In the genomic region with DNA sequence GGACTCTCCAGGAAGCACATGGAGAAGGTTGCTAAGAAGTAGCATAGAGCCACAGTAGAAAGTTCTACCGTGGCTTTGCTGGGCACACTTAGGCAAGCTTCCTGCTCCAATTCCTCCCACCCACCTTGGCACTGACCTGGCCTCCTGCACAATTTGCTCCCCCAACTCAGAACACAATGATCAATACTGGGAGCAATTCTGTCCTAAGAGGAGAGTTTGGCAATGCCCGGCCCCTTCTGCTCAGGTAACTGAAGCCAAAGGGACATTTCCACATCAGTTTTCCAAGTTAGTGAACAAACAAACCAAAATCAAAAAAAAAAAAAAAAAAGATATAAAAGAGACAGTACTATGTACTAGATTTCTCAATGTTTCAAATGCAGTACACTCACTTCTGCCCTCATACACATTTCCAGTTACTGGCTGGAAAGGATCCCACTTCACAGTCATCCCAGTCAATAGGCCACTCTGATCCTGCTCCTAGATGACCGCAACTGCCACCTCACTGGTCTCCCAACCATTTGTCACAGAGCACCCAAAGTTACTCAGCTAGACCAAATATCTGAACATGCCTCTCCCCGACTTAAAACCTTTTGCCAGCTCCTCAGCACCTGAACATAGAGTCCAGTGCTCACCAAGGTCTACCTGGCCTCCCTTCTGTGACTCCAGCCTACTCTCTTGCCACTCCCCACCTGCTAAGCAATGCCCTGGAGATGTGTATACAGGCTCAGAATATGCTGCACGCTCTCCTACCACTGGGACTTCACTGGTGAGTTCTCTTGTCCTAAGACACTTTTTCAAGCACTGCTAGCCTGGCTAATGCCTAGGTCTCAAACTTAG, we compare ENCODE assay signal across 12 cellular contexts. TPM values are rescaled to one million over a fixed set of nuclear protein-coding genes. Genes with fewer than 3 reads are reported as not detected.
A peak's percentile ranks its signal among the peaks of the same experiment; 100 is the strongest.
DNase-seq lines count a peak whose midpoint lies in the region; ATAC-seq and TF ChIP-seq lines count a peak whose summit lies in the region.
"Had no signal": no experiment of that assay in that cellular context is flagged by ENCODE, and none has a peak within 500 bp of the region (broad histone marks: within the 10 kb centered on the region; RNA-seq: fewer than 3 reads in every experiment).

No MANE protein-coding gene starts in this region.

- H3K27me3 ChIP-seq in gastroesophageal sphincter = no peaks in the 10 kb centered on the region

- intact Hi-C loops in sciatic nerve (cut with DNase I) = no loop called here

- peaks cover 35 to 95% (median 47%) of the 10 kb centered on the region in 3 donors for H3K4me1 ChIP-seq in gastroesophageal sphincter

- TF ChIP-seq EP300 in gastroesophageal sphincter (IDR thresholded peaks at IDR 0.05) = no peak

- no peaks in the 10 kb centered on the region for H3K9me3 ChIP-seq in gastroesophageal sphincter

- H3K4me3 ChIP-seq in gastroesophageal sphincter = no peak overlapping the region
- H3K4me3 ChIP-seq: GM23338, PC-9 had no signal

- 70 to 86% (median 71%) methylated on average over 5 of the region's 5 CpGs for WGBS in adipose tissue, 3 donors
- 74 to 88% methylated on average over 3 to 5 of the region's 5 CpGs for WGBS in gastroesophageal sphincter (ENCODE audit: low coverage in 1 of 2), 2 donors

- no peak for TF ChIP-seq CTCF in gastroesophageal sphincter (IDR thresholded peaks at IDR 0.05)

- TF ChIP-seq POLR2A in gastroesophageal sphincter (IDR thresholded peaks at IDR 0.05) = no peak

- H3K36me3 ChIP-seq in gastroesophageal sphincter = peaks cover 0 to 14% of the 10 kb centered on the region in 2 donors

- H3K27ac ChIP-seq in adipose tissue (ENCODE audit: low read depth, low read length) (peak overlapping the region; percentile 83), gastroesophageal sphincter (peak overlapping the region; percentile 77 to 85 (median 82))
- H3K27ac ChIP-seq: PC-9 had no signal

- DNase-seq in AG20443 (ENCODE audit: low spot score) (peak; percentile 84), sciatic nerve (ENCODE audit: low spot score) (no peak), UCSD-AML1 (lab: John Stamatoyannopoulos, UW; ENCODE audit: unreplicated experiment) (no peak), NCI-H146 (lab: John Stamatoyannopoulos, UW) (no peak)
- DNase-seq: activated naive CD8-positive, alpha-beta T cell treated with anti-CD3 and anti-CD28 coated beads, Interleukin-2, amount 10 ng/mL, durations not matched to agents 7 days and 5 days; NCI-H1417; PC-9 had no signal

- ATAC-seq in gastroesophageal sphincter (peak; percentile 82), sciatic nerve (peak; percentile 78), GM18520 (IDR thresholded peaks at IDR 0.05; ENCODE audit: unreplicated experiment) (no peak)
- ATAC-seq in activated CD4-positive, CD25-positive, alpha-beta regulatory T cell treated with anti-CD3 and anti-CD28 coated beads, Interleukin-2, amount 50 U/mL, for 24 hours = no peak
- ATAC-seq: GM23338 had no signal

RNA-seq across cellular contexts. Expression of a gene that starts 21.3 kb away (rescaled TPM):
- polyA plus RNA-seq in adipose tissue = 10 to 100 TPM in 2 of 3 donors, 1 to 10 TPM in 1; 2.8 to 38.1 (median 14.4) TPM
- 10 to 100 TPM; 46.2 to 91.5 (median 64.9) TPM for total RNA-seq in gastroesophageal sphincter
- 65.8 TPM for total RNA-seq in sciatic nerve

Comparison
In these comparisons a context has a peak if more than half of its experiments do, and no peak if none do; other contexts are left out.
1. ATAC-seq: peak in gastroesophageal sphincter (single experiment) and sciatic nerve (single experiment); none in activated CD4-positive, CD25-positive, alpha-beta regulatory T cell treated with anti-CD3 and anti-CD28 coated beads, Interleukin-2, amount 50 U/mL, for 24 hours (0 of 2) and GM18520 (single experiment).